ENCODE assay signal across 18 cellular contexts in the genomic region with DNA sequence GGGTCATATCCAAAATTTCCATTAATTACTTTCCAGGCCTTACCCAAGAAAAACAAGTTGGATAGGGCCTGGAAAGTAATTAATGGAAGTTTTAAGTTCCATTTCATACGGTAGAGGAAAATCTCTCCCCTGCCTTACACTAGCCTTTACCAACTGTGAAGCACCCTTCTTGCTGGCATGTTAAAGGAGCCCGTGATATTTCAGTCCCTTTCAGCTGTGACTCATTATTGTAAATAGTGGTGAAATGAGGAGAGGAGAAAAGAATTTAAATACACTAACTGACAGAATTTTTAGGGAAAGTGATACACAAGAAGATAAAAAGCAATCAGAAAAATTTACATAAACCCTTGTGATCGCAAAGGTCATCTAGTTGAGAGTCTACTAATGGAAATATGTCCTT.
"Had no signal": no experiment of that assay in that cellular context is flagged by ENCODE, and none has a peak within 500 bp of the region (broad histone marks: within the 10 kb centered on the region; RNA-seq: fewer than 3 reads in every experiment).

No MANE protein-coding gene starts in this region.

- H3K4me3 ChIP-seq: dorsolateral prefrontal cortex, lower lobe of right lung had no signal

- H3K36me3 ChIP-seq: lower lobe of right lung, neutrophil had no signal

- H3K79me2 ChIP-seq: parathyroid adenoma had no signal

- H3K4me1 ChIP-seq: lower lobe of right lung, parathyroid adenoma had no signal

- DNase-seq: activated CD4-positive, alpha-beta memory T cell treated with anti-CD3 and anti-CD28 coated beads, Interleukin-2, amount 10 ng/mL, durations not matched to agents 7 days and 5 days; activated CD4-positive, alpha-beta T cell treated with anti-CD3 and anti-CD28 coated beads for 48 hours; activated CD4-positive, CD25-positive, alpha-beta regulatory T cell; activated CD8-positive, alpha-beta memory T cell treated with anti-CD3 and anti-CD28 coated beads, Interleukin-2, amount 10 ng/mL, durations not matched to agents 7 days and 5 days; activated naive CD8-positive, alpha-beta T cell treated with anti-CD3 and anti-CD28 coated beads for 36 hours; amygdala; central memory CD4-positive, alpha-beta T cell; dorsolateral prefrontal cortex; lower lobe of right lung; stimulated activated CD4-positive, alpha-beta T cell treated with anti-CD3 and anti-CD28 coated beads, Interleukin-1b, Interleukin-23, amount 100 ng/mL, for 48 hours; stimulated activated CD8-positive, alpha-beta memory T cell treated with anti-CD3 and anti-CD28 coated beads, Interleukin-4, amount 100 ng/mL, for 48 hours; stimulated activated naive CD4-positive, alpha-beta T cell; T1000 had no signal

- H3K9ac ChIP-seq: parathyroid adenoma had no signal

- H3K27me3 ChIP-seq: dorsolateral prefrontal cortex had no signal

- ATAC-seq: activated CD8-positive, alpha-beta memory T cell treated with anti-CD3 and anti-CD28 coated beads, Interleukin-2, amount 10 ng/mL, durations not matched to agents 7 days and 5 days; lower lobe of right lung; natural killer cell treated with Interleukin-12 subunit alpha and Interleukin-12 subunit beta and Interleukin-15 and Interleukin-18, amount 100 ng/mL, for 72 hours; sciatic nerve had no signal

- H3K27ac ChIP-seq: dorsolateral prefrontal cortex, epithelial cell of prostate, lower lobe of right lung, neutrophil, parathyroid adenoma had no signal
